ENCODE assay signal across 23 cellular contexts in the genomic region with DNA sequence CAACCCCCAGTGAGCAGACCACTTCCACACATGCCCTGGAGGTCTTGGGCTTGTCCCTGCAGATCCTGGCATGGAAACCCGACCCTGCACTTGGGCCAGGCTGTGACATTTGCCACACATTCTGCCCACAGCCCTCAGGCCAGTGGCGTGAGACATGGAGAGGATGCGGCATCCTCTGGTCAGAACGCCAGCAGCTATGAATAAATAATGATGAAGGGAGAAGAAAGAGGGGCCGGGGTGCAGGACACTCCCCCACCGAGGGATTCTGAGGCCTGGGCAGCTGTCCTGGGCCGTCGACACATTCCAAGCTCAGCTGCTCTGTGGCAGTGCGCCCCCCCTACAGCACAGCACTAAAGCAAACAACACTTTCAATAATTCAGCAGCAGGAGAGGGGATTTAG.
"Had no signal": no experiment of that assay in that cellular context is flagged by ENCODE, and none has a peak within 500 bp of the region (broad histone marks: within the 10 kb centered on the region; RNA-seq: fewer than 3 reads in every experiment).

No MANE protein-coding gene starts in this region.

- H3K4me3 Mint-ChIP-seq: activated CD4-positive, alpha-beta T cell treated with anti-CD3 and anti-CD28 coated beads, Interleukin-2, amount 10 ng/mL, durations not matched to agents 7 days and 5 days; activated CD8-positive, alpha-beta T cell treated with anti-CD3 and anti-CD28 coated beads, Interleukin-2, amount 10 ng/mL, durations not matched to agents 7 days and 5 days; activated naive CD4-positive, alpha-beta T cell treated with anti-CD3 and anti-CD28 coated beads, Interleukin-2, amount 10 ng/mL, durations not matched to agents 7 days and 5 days; activated naive CD8-positive, alpha-beta T cell; activated naive CD8-positive, alpha-beta T cell treated with anti-CD3 and anti-CD28 coated beads, Interleukin-2, amount 50 U/mL, for 24 hours; activated T-cell treated with anti-CD3 and anti-CD28 coated beads, Interleukin-2, amount 50 U/mL, for 4 hours; activated T-helper 1 cell treated with anti-CD3 and anti-CD28 coated beads, Interleukin-12 subunit alpha, Interleukin-12 subunit beta, Interleukin-2, Interleukin-4 antibody, amounts not matched to agents 30 ng/mL and 10 ng/mL and 1 ng/mL, durations not matched to agents 14 hours and 24 hours and 36 hours had no signal

- H3K9me3 ChIP-seq: MG63 had no signal

- H3K27ac Mint-ChIP-seq: activated CD4-positive, alpha-beta T cell treated with anti-CD3 and anti-CD28 coated beads, Interleukin-2, amount 10 ng/mL, durations not matched to agents 7 days and 5 days; activated CD8-positive, alpha-beta T cell treated with anti-CD3 and anti-CD28 coated beads, Interleukin-2, amount 10 ng/mL, durations not matched to agents 7 days and 5 days; activated naive CD4-positive, alpha-beta T cell treated with anti-CD3 and anti-CD28 coated beads, Interleukin-2, amount 10 ng/mL, durations not matched to agents 7 days and 5 days; activated naive CD8-positive, alpha-beta T cell; activated naive CD8-positive, alpha-beta T cell treated with anti-CD3 and anti-CD28 coated beads, Interleukin-2, amount 50 U/mL, for 24 hours; activated T-helper 1 cell treated with anti-CD3 and anti-CD28 coated beads, Interleukin-12 subunit alpha, Interleukin-12 subunit beta, Interleukin-2, Interleukin-4 antibody, amounts not matched to agents 30 ng/mL and 10 ng/mL and 1 ng/mL, durations not matched to agents 14 hours and 24 hours and 36 hours had no signal

- H3K4me3 ChIP-seq: MG63 had no signal

- DNase-seq: activated CD4-positive, alpha-beta T cell treated with anti-CD3 and anti-CD28 coated beads, Interleukin-2, amount 10 ng/mL, durations not matched to agents 7 days and 5 days; activated CD4-positive, alpha-beta T cell treated with anti-CD3 and anti-CD28 coated beads, Interleukin-2, amount 50 U/mL, for 48 hours; activated CD8-positive, alpha-beta T cell treated with anti-CD3 and anti-CD28 coated beads, Interleukin-2, amount 10 ng/mL, durations not matched to agents 7 days and 5 days; activated effector memory CD4-positive, alpha-beta T cell treated with Interleukin-2 at 50 U/mL for 16 hours; activated naive CD4-positive, alpha-beta T cell treated with anti-CD3 and anti-CD28 coated beads, Interleukin-2, amount 10 ng/mL, durations not matched to agents 7 days and 5 days; activated naive CD8-positive, alpha-beta T cell treated with anti-CD3 and anti-CD28 coated beads, Interleukin-2, amount 50 U/mL, for 24 hours; activated T-cell treated with anti-CD3 and anti-CD28 coated beads, Interleukin-2, amount 50 U/mL, for 4 hours; anterior cingulate cortex; Karpas-422; KBM-7; MG63; NCI-H1048; NCI-H1105 treated with DMSO at 0.1 percent for 48 hours; NCI-H1436; NCI-H1694; NCI-H2029; NCI-H345; SHP77; T1000 had no signal

- ATAC-seq: activated CD8-positive, alpha-beta T cell treated with anti-CD3 and anti-CD28 coated beads, Interleukin-2, amount 10 ng/mL, durations not matched to agents 7 days and 5 days; activated naive CD8-positive, alpha-beta T cell treated with anti-CD3 and anti-CD28 coated beads, Interleukin-2, amount 50 U/mL, for 24 hours; activated T-cell treated with anti-CD3 and anti-CD28 coated beads, Interleukin-2, amount 50 U/mL, for 4 hours; Panc1 had no signal

- H3K36me3 ChIP-seq: MG63 had no signal

- H3K9me3 Mint-ChIP-seq: activated CD4-positive, alpha-beta T cell treated with anti-CD3 and anti-CD28 coated beads, Interleukin-2, amount 10 ng/mL, durations not matched to agents 7 days and 5 days; activated naive CD4-positive, alpha-beta T cell treated with anti-CD3 and anti-CD28 coated beads, Interleukin-2, amount 10 ng/mL, durations not matched to agents 7 days and 5 days; activated naive CD8-positive, alpha-beta T cell treated with anti-CD3 and anti-CD28 coated beads, Interleukin-2, amount 50 U/mL, for 24 hours; activated T-cell treated with anti-CD3 and anti-CD28 coated beads, Interleukin-2, amount 50 U/mL, for 4 hours; activated T-helper 1 cell treated with anti-CD3 and anti-CD28 coated beads, Interleukin-12 subunit alpha, Interleukin-12 subunit beta, Interleukin-2, Interleukin-4 antibody, amounts not matched to agents 30 ng/mL and 10 ng/mL and 1 ng/mL, durations not matched to agents 14 hours and 24 hours and 36 hours had no signal

- H3K36me3 Mint-ChIP-seq: activated naive CD4-positive, alpha-beta T cell treated with anti-CD3 and anti-CD28 coated beads, Interleukin-2, amount 10 ng/mL, durations not matched to agents 7 days and 5 days; activated naive CD8-positive, alpha-beta T cell; brain had no signal
